ENCODE assay signal across 10 cellular contexts in the genomic region with DNA sequence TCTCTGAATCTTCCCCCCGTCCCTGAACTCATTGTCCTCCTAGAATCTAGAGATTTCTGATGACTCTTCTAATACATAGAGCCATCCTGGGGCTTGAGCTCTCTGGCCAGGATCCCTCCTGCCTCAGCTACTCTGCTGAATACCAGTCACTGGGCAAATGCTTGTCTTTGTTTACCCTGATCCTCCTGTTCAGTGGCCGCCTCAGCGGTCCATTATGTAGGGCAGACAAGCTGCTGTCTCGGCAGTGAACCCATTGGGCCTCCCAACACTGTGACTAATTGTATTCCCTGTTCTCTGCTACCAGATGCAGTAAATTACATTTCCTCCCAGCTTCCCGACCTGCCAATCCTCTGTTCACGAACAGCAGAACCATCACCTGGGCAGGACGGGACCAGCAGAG.
"Had no signal": no experiment of that assay in that cellular context is flagged by ENCODE, and none has a peak within 500 bp of the region (broad histone marks: within the 10 kb centered on the region; RNA-seq: fewer than 3 reads in every experiment).

No MANE protein-coding gene starts in this region.

- H3K27ac ChIP-seq: GM23248, HL-60, KMS-11 had no signal

- H3K9ac ChIP-seq: GM23248, KMS-11 had no signal

- FAIRE-seq: HepG2 had no signal

- H3K9me3 ChIP-seq: HAP-1 had no signal

- H3K4me3 ChIP-seq: GM23248, HAP-1 had no signal

- H3K4me1 ChIP-seq: HAP-1 had no signal

- H2AFZ ChIP-seq: GM23248 had no signal

- ATAC-seq: HCT116, HepG2 had no signal

- DNase-seq: GM23248, GOT3, H7, HFFc6, KBM-7 had no signal

- H3K4me2 ChIP-seq: KMS-11 had no signal

- H3K36me3 ChIP-seq: HAP-1 had no signal
